Comparison of ENCODE assay signal across 22 cellular contexts in the genomic region with DNA sequence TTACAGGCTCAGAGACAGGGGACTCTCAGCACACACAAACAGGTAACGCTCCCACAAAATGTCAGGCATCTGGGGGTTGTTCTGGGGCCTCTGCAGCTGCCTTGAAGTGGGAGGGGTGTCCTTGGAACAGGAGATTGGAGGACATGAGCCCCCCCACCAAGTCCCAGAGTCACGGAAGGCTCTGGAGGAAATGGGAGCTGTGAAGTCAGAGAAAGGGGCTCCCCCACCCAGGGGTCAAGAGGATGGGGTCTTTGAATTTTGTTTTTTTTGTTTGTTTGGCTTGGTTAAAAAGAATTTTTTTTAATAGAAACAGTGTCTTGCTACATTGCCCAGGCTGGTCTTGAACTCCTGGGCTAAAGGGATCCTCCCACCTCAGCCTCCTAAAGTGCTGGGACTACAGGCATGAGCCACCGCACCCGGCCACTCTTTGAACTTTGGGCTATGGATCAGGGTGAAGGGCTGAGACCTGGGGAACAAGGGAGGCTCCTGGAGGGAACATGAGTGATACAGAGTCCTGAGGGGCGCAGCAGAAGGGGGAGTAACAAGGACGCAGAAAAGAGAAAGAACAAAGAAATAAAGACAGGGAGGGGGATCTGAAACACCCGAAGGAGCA. TPM values are rescaled to one million over a fixed set of nuclear protein-coding genes. Genes with fewer than 3 reads are reported as not detected.
A peak's percentile ranks its signal among the peaks of the same experiment; 100 is the strongest.
DNase-seq lines count a peak whose midpoint lies in the region; ATAC-seq and TF ChIP-seq lines count a peak whose summit lies in the region.
"Had no signal": no experiment of that assay in that cellular context is flagged by ENCODE, and none has a peak within 500 bp of the region (broad histone marks: within the 10 kb centered on the region; RNA-seq: fewer than 3 reads in every experiment).

No MANE protein-coding gene starts in this region.

- H3K4me3 Mint-ChIP-seq in activated T-helper 2 cell treated with anti-CD3 and anti-CD28 coated beads, Interferon-gamma antibody, Interleukin-2, Interleukin-4, amounts not matched to agents 10 μg/mL and 5 μg/mL and 100 μg/mL, durations not matched to agents 14 hours and 24 hours and 36 hours (ENCODE audit: low read depth) = no peak overlapping the region
- H3K4me3 Mint-ChIP-seq: activated CD4-positive, alpha-beta T cell treated with anti-CD3 and anti-CD28 coated beads, Interleukin-2, amount 10 ng/mL, durations not matched to agents 24 days and 14 days; activated naive CD8-positive, alpha-beta T cell treated with anti-CD3 and anti-CD28 coated beads, Interleukin-2, amount 50 U/mL, for 24 hours; activated T-helper 17 cell treated with anti-CD3 and anti-CD28 coated beads, Interleukin-2, amount 50 U/mL, for 72 hours; stimulated activated memory B cell treated with anti-CD40 and anti-IgM and Interleukin-4, amounts not matched to agents 10 μg/mL and 1 μg/mL and 100 μg/mL, for 72 hours had no signal

- intact Hi-C loops in left ventricle myocardium inferior (cut with micrococcal nuclease) = no loop called here
- intact Hi-C loops in cardiac septum (cut with DNase I) = no loop called here
- intact Hi-C loops in stomach (cut with DNase I; ENCODE audit: low total_unique reads) = no loop called here
- intact Hi-C loops in aorta (cut with DNase I) = no loop called here
- intact Hi-C loops in activated T-helper 2 cell treated with anti-CD3 and anti-CD28 coated beads, Interferon-gamma antibody, Interleukin-2, Interleukin-4, amounts not matched to agents 10 μg/mL and 5 μg/mL and 100 μg/mL, durations not matched to agents 14 hours and 24 hours and 36 hours (cut with micrococcal nuclease) = no loop called here

- no peak for TF ChIP-seq EP300 in stomach (IDR thresholded peaks at IDR 0.05)

- H3K36me3 ChIP-seq in left ventricle myocardium inferior = no peaks in the 10 kb centered on the region
- H3K36me3 ChIP-seq in muscle layer of duodenum (ENCODE audit: control insufficient read depth in 1 of 2, insufficient read depth in 2 of 2, low read length in 2 of 2) = no peaks in the 10 kb centered on the region
- H3K36me3 ChIP-seq in stomach = no peaks in the 10 kb centered on the region
- H3K36me3 ChIP-seq in aorta (ENCODE audit: control insufficient read depth in 1 of 2, insufficient read depth in 2 of 2, low read length in 1 of 2) = no peaks in the 10 kb centered on the region
- H3K36me3 ChIP-seq: right lobe of liver, SJCRH30 had no signal

- H3K27ac ChIP-seq in left ventricle myocardium inferior (replicated peaks) = peak overlapping the region; percentile 91
- peak overlapping the region; percentile 90 for H3K27ac ChIP-seq in muscle layer of duodenum (ENCODE audit: low read length)
- H3K27ac ChIP-seq in stomach = peak overlapping the region in 4 of 5 donors; percentile 78 to 83 (median 80)
- peak overlapping the region; percentile 12 to 89 for H3K27ac ChIP-seq in aorta (ENCODE audit: low read depth in 1 of 2, low read length in 2 of 2)
- H3K27ac ChIP-seq: A549; BLaER1 treated with 17β-estradiol and CSF1 and Interleukin-3, amounts not matched to agents 10 nM and 100 nM; KMS-11; PC-9; right lobe of liver; SJCRH30 had no signal

- WGBS in stomach, 5 donors = 73 to 89% (median 82%) methylated on average over 7 of the region's 7 CpGs
- 69 to 82% methylated on average over 7 of the region's 7 CpGs for WGBS in aorta, 2 donors

- H3K9me3 ChIP-seq in left ventricle myocardium inferior (replicated peaks) (no peaks in the 10 kb centered on the region), muscle layer of duodenum (ENCODE audit: control insufficient read depth in 1 of 2, low read length in 2 of 2) (no peaks in the 10 kb centered on the region), stomach (no peaks in the 10 kb centered on the region), aorta (ENCODE audit: control insufficient read depth, low read length) (no peaks in the 10 kb centered on the region)
- H3K9me3 ChIP-seq: A549; BLaER1 treated with 17β-estradiol and CSF1 and Interleukin-3, amounts not matched to agents 10 nM and 100 nM; right lobe of liver; SJCRH30 had no signal

- DNase-seq in left ventricle myocardium inferior (no peak), cardiac septum (ENCODE audit: low spot score) (no peak), stomach (peak; percentile 5), aorta (no peak), NCI-H187 treated with DMSO at 0.1 percent for 48 hours (lab: John Stamatoyannopoulos, UW) (no peak)
- no peak for DNase-seq in activated T-helper 2 cell treated with anti-CD3 and anti-CD28 coated beads, Interferon-gamma antibody, Interleukin-2, Interleukin-4, amounts not matched to agents 10 μg/mL and 5 μg/mL and 100 μg/mL, durations not matched to agents 14 hours and 24 hours and 36 hours (ENCODE audit: low spot score)
- DNase-seq: activated CD4-positive, alpha-beta T cell treated with anti-CD3 and anti-CD28 coated beads, Interleukin-2, amount 10 ng/mL, durations not matched to agents 24 days and 14 days; activated naive CD8-positive, alpha-beta T cell treated with anti-CD3 and anti-CD28 coated beads, Interleukin-2, amount 50 U/mL, for 24 hours; HCEC 1CT; midbrain; NCI-H1930; NCI-H226; PC-9; SJCRH30 had no signal

- no peak for ATAC-seq in aorta (ENCODE audit: low FRiP score)
- ATAC-seq in HG03439 (IDR thresholded peaks at IDR 0.05; ENCODE audit: unreplicated experiment) = no peak
- ATAC-seq: activated naive CD8-positive, alpha-beta T cell treated with anti-CD3 and anti-CD28 coated beads, Interleukin-2, amount 50 U/mL, for 24 hours; activated T-helper 17 cell treated with anti-CD3 and anti-CD28 coated beads, Interleukin-2, amount 50 U/mL, for 72 hours; stimulated activated memory B cell treated with anti-CD40 and anti-IgM and Interleukin-4, amounts not matched to agents 10 μg/mL and 1 μg/mL and 100 μg/mL, for 72 hours had no signal

- H3K27me3 Mint-ChIP-seq in activated T-helper 2 cell treated with anti-CD3 and anti-CD28 coated beads, Interferon-gamma antibody, Interleukin-2, Interleukin-4, amounts not matched to agents 10 μg/mL and 5 μg/mL and 100 μg/mL, durations not matched to agents 14 hours and 24 hours and 36 hours (ENCODE audit: low read depth) = no peaks in the 10 kb centered on the region
- H3K27me3 Mint-ChIP-seq: activated CD4-positive, alpha-beta T cell treated with anti-CD3 and anti-CD28 coated beads, Interleukin-2, amount 10 ng/mL, durations not matched to agents 24 days and 14 days had no signal

- TF ChIP-seq CTCF in left ventricle myocardium inferior (IDR thresholded peaks at IDR 0.05; ENCODE audit: borderline replicate concordance) (no peak), stomach (IDR thresholded peaks at IDR 0.05) (no peak)

- H3K27ac Mint-ChIP-seq in activated T-helper 2 cell treated with anti-CD3 and anti-CD28 coated beads, Interferon-gamma antibody, Interleukin-2, Interleukin-4, amounts not matched to agents 10 μg/mL and 5 μg/mL and 100 μg/mL, durations not matched to agents 14 hours and 24 hours and 36 hours = no peak overlapping the region
- H3K27ac Mint-ChIP-seq: activated CD4-positive, alpha-beta T cell treated with anti-CD3 and anti-CD28 coated beads, Interleukin-2, amount 10 ng/mL, durations not matched to agents 24 days and 14 days; activated naive CD8-positive, alpha-beta T cell treated with anti-CD3 and anti-CD28 coated beads, Interleukin-2, amount 50 U/mL, for 24 hours; activated T-helper 17 cell treated with anti-CD3 and anti-CD28 coated beads, Interleukin-2, amount 50 U/mL, for 72 hours; stimulated activated memory B cell treated with anti-CD40 and anti-IgM and Interleukin-4, amounts not matched to agents 10 μg/mL and 1 μg/mL and 100 μg/mL, for 72 hours had no signal

- H3K9me3 Mint-ChIP-seq in activated T-helper 2 cell treated with anti-CD3 and anti-CD28 coated beads, Interferon-gamma antibody, Interleukin-2, Interleukin-4, amounts not matched to agents 10 μg/mL and 5 μg/mL and 100 μg/mL, durations not matched to agents 14 hours and 24 hours and 36 hours = no peaks in the 10 kb centered on the region
- H3K9me3 Mint-ChIP-seq: activated CD4-positive, alpha-beta T cell treated with anti-CD3 and anti-CD28 coated beads, Interleukin-2, amount 10 ng/mL, durations not matched to agents 24 days and 14 days; activated naive CD8-positive, alpha-beta T cell treated with anti-CD3 and anti-CD28 coated beads, Interleukin-2, amount 50 U/mL, for 24 hours; activated T-helper 17 cell treated with anti-CD3 and anti-CD28 coated beads, Interleukin-2, amount 50 U/mL, for 72 hours; stimulated activated memory B cell treated with anti-CD40 and anti-IgM and Interleukin-4, amounts not matched to agents 10 μg/mL and 1 μg/mL and 100 μg/mL, for 72 hours had no signal

- H3K36me3 Mint-ChIP-seq in activated T-helper 2 cell treated with anti-CD3 and anti-CD28 coated beads, Interferon-gamma antibody, Interleukin-2, Interleukin-4, amounts not matched to agents 10 μg/mL and 5 μg/mL and 100 μg/mL, durations not matched to agents 14 hours and 24 hours and 36 hours (ENCODE audit: low read depth) = no peaks in the 10 kb centered on the region
- H3K36me3 Mint-ChIP-seq: stimulated activated memory B cell treated with anti-CD40 and anti-IgM and Interleukin-4, amounts not matched to agents 10 μg/mL and 1 μg/mL and 100 μg/mL, for 72 hours had no signal

- TF ChIP-seq POLR2A in stomach (IDR thresholded peaks at IDR 0.05) = no peak

- H3K4me3 ChIP-seq in left ventricle myocardium inferior (no peak overlapping the region), muscle layer of duodenum (ENCODE audit: low read depth in 1 of 2, low read length in 2 of 2) (no peak overlapping the region), stomach (no peak overlapping the region), aorta (ENCODE audit: low read length in 2 of 2) (no peak overlapping the region)
- H3K4me3 ChIP-seq: A549; BLaER1 treated with 17β-estradiol and CSF1 and Interleukin-3, amounts not matched to agents 10 nM and 100 nM; PC-9; right lobe of liver; SJCRH30 had no signal

- H3K4me1 ChIP-seq in left ventricle myocardium inferior (peaks cover 98% of the 10 kb centered on the region), muscle layer of duodenum (ENCODE audit: control insufficient read depth in 1 of 2, insufficient read depth in 2 of 2, low read length in 2 of 2) (peaks cover 20 to 47% of the 10 kb centered on the region in 2 donors), stomach (peaks cover 24 to 82% (median 54%) of the 10 kb centered on the region in 4 donors), aorta (ENCODE audit: control insufficient read depth in 1 of 2, insufficient read depth in 2 of 2, low read length in 2 of 2) (peaks cover 2 to 5% of the 10 kb centered on the region in 2 donors)

- no peaks in the 10 kb centered on the region for H3K4me1 Mint-ChIP-seq in activated T-helper 2 cell treated with anti-CD3 and anti-CD28 coated beads, Interferon-gamma antibody, Interleukin-2, Interleukin-4, amounts not matched to agents 10 μg/mL and 5 μg/mL and 100 μg/mL, durations not matched to agents 14 hours and 24 hours and 36 hours (ENCODE audit: low read depth)
- H3K4me1 Mint-ChIP-seq: activated CD4-positive, alpha-beta T cell treated with anti-CD3 and anti-CD28 coated beads, Interleukin-2, amount 10 ng/mL, durations not matched to agents 24 days and 14 days; activated naive CD8-positive, alpha-beta T cell treated with anti-CD3 and anti-CD28 coated beads, Interleukin-2, amount 50 U/mL, for 24 hours; activated T-helper 17 cell treated with anti-CD3 and anti-CD28 coated beads, Interleukin-2, amount 50 U/mL, for 72 hours; stimulated activated memory B cell treated with anti-CD40 and anti-IgM and Interleukin-4, amounts not matched to agents 10 μg/mL and 1 μg/mL and 100 μg/mL, for 72 hours had no signal

- H3K27me3 ChIP-seq in left ventricle myocardium inferior (ENCODE audit: low read depth) (no peaks in the 10 kb centered on the region), muscle layer of duodenum (ENCODE audit: low read depth, low read length) (no peaks in the 10 kb centered on the region), stomach (no peaks in the 10 kb centered on the region), aorta (ENCODE audit: control insufficient read depth in 1 of 2, insufficient read depth in 2 of 2, low read length in 1 of 2) (no peaks in the 10 kb centered on the region)
- H3K27me3 ChIP-seq: BLaER1 treated with 17β-estradiol and CSF1 and Interleukin-3, amounts not matched to agents 10 nM and 100 nM; right lobe of liver; SJCRH30 had no signal

RNA-seq across cellular contexts. Expression of gene TNS1, which starts 46.8 kb away (rescaled TPM):
- total RNA-seq in left ventricle myocardium inferior = 828 TPM
- 870 TPM for total RNA-seq in cardiac septum
- 100 to 1,000 TPM; 145 to 682 (median 198) TPM for total RNA-seq in stomach
- polyA plus RNA-seq in stomach = 10 to 100 TPM; 18.5 to 44.9 (median 33.2) TPM
- total RNA-seq in aorta = 1,000 to 10,000 TPM; 1,456 to 1,949 TPM
- 100 to 1,000 TPM; 303 to 404 TPM for polyA plus RNA-seq in aorta
- 0.46 and 0.91 TPM in 2 replicates for total RNA-seq in activated T-helper 2 cell treated with anti-CD3 and anti-CD28 coated beads, Interferon-gamma antibody, Interleukin-2, Interleukin-4, amounts not matched to agents 10 μg/mL and 5 μg/mL and 100 μg/mL, durations not matched to agents 14 hours and 24 hours and 36 hours

Comparison
In these comparisons a context has a peak if more than half of its experiments do, and no peak if none do; other contexts are left out.
1. RNA of gene TNS1, which starts 46.8 kb away (total RNA-seq): 1,456 to 1,949 TPM in aorta, 870 TPM in cardiac septum (single experiment), 828 TPM in left ventricle myocardium inferior (single experiment) and 145 to 682 TPM in stomach; 0.46 to 0.91 TPM in activated T-helper 2 cell treated with anti-CD3 and anti-CD28 coated beads, Interferon-gamma antibody, Interleukin-2, Interleukin-4, amounts not matched to agents 10 μg/mL and 5 μg/mL and 100 μg/mL, durations not matched to agents 14 hours and 24 hours and 36 hours; every median in the first group is over 10 times any median in the second.
2. Peak in every context shown above with its lines, with median percentiles within 50 percentile points of each other: H3K27ac ChIP-seq.